Comparison of ENCODE assay signal across 23 cellular contexts in the genomic region with DNA sequence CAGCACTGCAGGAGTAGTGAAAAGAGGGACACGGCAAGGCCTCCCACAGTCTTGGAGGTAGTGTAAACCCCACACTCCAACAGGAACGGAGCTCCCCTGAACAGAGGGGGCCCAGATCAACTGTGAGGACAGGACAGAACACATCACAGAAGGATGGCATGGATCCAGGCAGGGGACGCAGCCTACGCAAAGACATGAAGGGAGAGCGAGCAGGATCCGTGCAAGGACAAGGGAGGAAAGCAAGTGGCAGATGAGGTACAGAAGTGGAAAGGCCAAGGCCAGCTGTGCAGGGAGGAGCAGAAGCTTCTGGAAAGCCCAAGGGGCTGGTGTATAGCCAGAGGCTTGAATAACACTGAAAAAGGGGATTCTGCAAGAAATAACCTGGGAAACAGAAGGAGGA.
DNase-seq lines count a peak whose midpoint lies in the region; ATAC-seq, FAIRE-seq and TF ChIP-seq lines count a peak whose summit lies in the region.
"Had no signal": no experiment of that assay in that cellular context is flagged by ENCODE, and none has a peak within 500 bp of the region (broad histone marks: within the 10 kb centered on the region; RNA-seq: fewer than 3 reads in every experiment).

No MANE protein-coding gene starts in this region.

- no peaks in the 10 kb centered on the region for H3K9me2 ChIP-seq in OCI-LY7 (ENCODE audit: insufficient read depth, low read length)

- H3K27ac ChIP-seq in OCI-LY7 (ENCODE audit: low read depth, low read length, poor library complexity, severe bottlenecking) (peak overlapping the region; percentile 2), WERI-Rb-1 (no peak overlapping the region), colonic mucosa (no peak overlapping the region)
- H3K27ac ChIP-seq: epithelial cell of prostate, neutrophil, Peyer's patch, SJSA1, skin epidermis had no signal

- no TSS peak for BruUV-seq in OCI-LY7 (replicated peaks; lab: Mats Ljungman, UMichigan)

- CTCF ChIA-PET in OCI-LY7 (lab: Charles Lee; ENCODE audit: unreplicated experiment), result no interaction called here

- peaks cover 4% of the 10 kb centered on the region for H3K36me3 Mint-ChIP-seq in nephron (ENCODE audit: low read depth)
- H3K36me3 Mint-ChIP-seq: T-cell had no signal

- no peaks in the 10 kb centered on the region for H3K9me3 Mint-ChIP-seq in nephron
- H3K9me3 Mint-ChIP-seq: activated naive CD4-positive, alpha-beta T cell treated with anti-CD3 and anti-CD28 coated beads for 36 hours; stimulated activated naive CD8-positive, alpha-beta T cell treated with anti-CD3 and anti-CD28 coated beads, Interleukin-15, Interleukin-2, amounts not matched to agents 100 ng/mL and 50 ng/mL, for 24 hours; T-cell had no signal

- no peak for FAIRE-seq in GM19239 (lab: Jason Lieb, UNC)
- FAIRE-seq: A204.1, HTR-8/SVneo had no signal

- DNase-seq in Right ventricle myocardium inferior (ENCODE audit: missing footprints), result no peak
- DNase-seq in Right ventricle myocardium superior, result no peak
- no peak for DNase-seq in OCI-LY7 (ENCODE audit: low spot score)
- no peak for DNase-seq in GM19239 (ENCODE audit: insufficient read length, low spot score)
- DNase-seq in WERI-Rb-1, result no peak
- no peak for DNase-seq in colonic mucosa
- DNase-seq in COLO668 (lab: John Stamatoyannopoulos, UW; ENCODE audit: unreplicated experiment), result no peak
- DNase-seq: activated CD4-positive, alpha-beta T cell treated with anti-CD3 and anti-CD28 coated beads, Interleukin-2, amount 50 U/mL, for 4 hours; activated naive CD4-positive, alpha-beta T cell treated with anti-CD3 and anti-CD28 coated beads for 36 hours; amniotic stem cell; Karpas-422; NCI-H510A; Peyer's patch; T-cell had no signal

- intact Hi-C loops in Right ventricle myocardium inferior (cut with DNase I) (no loop called here), Right ventricle myocardium superior (cut with DNase I) (no loop called here), OCI-LY7 (cut with micrococcal nuclease; ENCODE audit: unreplicated experiment) (no loop called here), colonic mucosa (cut with DNase I) (no loop called here)

- H3K9me3 ChIP-seq in OCI-LY7 (ENCODE audit: low read length) (no peaks in the 10 kb centered on the region), WERI-Rb-1 (ENCODE audit: severe bottlenecking) (no peaks in the 10 kb centered on the region), colonic mucosa (no peaks in the 10 kb centered on the region)
- H3K9me3 ChIP-seq: neutrophil, Peyer's patch, SJSA1 had no signal

- peaks cover 65% of the 10 kb centered on the region for H3K4me1 Mint-ChIP-seq in nephron
- H3K4me1 Mint-ChIP-seq: T-cell had no signal

- H3K27me3 ChIP-seq in WERI-Rb-1 (ENCODE audit: insufficient read depth, low read depth, severe bottlenecking) (no peaks in the 10 kb centered on the region), colonic mucosa (no peaks in the 10 kb centered on the region)
- H3K27me3 ChIP-seq: neutrophil, Peyer's patch, SJSA1 had no signal

- H3K36me3 ChIP-seq in OCI-LY7 (ENCODE audit: insufficient read depth, low read length), result no peaks in the 10 kb centered on the region
- no peaks in the 10 kb centered on the region for H3K36me3 ChIP-seq in WERI-Rb-1
- H3K36me3 ChIP-seq in colonic mucosa, result no peaks in the 10 kb centered on the region
- H3K36me3 ChIP-seq: neutrophil, Peyer's patch, SJSA1 had no signal

- no peak for TF ChIP-seq CTCF in OCI-LY7 (conservative IDR thresholded peaks at IDR 0.05; ENCODE audit: low read length)
- no peak for TF ChIP-seq CTCF in nephron (IDR thresholded peaks at IDR 0.05; ENCODE audit: unreplicated experiment in 3 of 3)
- TF ChIP-seq CTCF in WERI-Rb-1 (IDR thresholded peaks at IDR 0.05; ENCODE audit: low read depth, low read length), result no peak
- no peak for TF ChIP-seq CTCF in colonic mucosa (IDR thresholded peaks at IDR 0.05)

- no peaks in the 10 kb centered on the region for H3K27me3 Mint-ChIP-seq in nephron (ENCODE audit: low read depth)
- H3K27me3 Mint-ChIP-seq: stimulated activated naive CD8-positive, alpha-beta T cell treated with anti-CD3 and anti-CD28 coated beads, Interleukin-15, Interleukin-2, amounts not matched to agents 100 ng/mL and 50 ng/mL, for 24 hours; T-cell had no signal

- H3K4me1 ChIP-seq in OCI-LY7 (ENCODE audit: insufficient read depth, low read length, poor library complexity, severe bottlenecking), result peaks cover 67% of the 10 kb centered on the region
- no peaks in the 10 kb centered on the region for H3K4me1 ChIP-seq in colonic mucosa
- H3K4me1 ChIP-seq: Peyer's patch had no signal

- H3K4me3 ChIP-seq in OCI-LY7 (ENCODE audit: low read depth, low read length, poor library complexity, severe bottlenecking) (no peak overlapping the region), WERI-Rb-1 (ENCODE audit: low read depth, low read length) (no peak overlapping the region), colonic mucosa (no peak overlapping the region)
- H3K4me3 ChIP-seq: Peyer's patch, SJSA1, skin epidermis had no signal

- H3K9ac ChIP-seq in colonic mucosa (ENCODE audit: low read depth in 2 of 2, low read length in 2 of 2), result no peak overlapping the region

- H2AFZ ChIP-seq in OCI-LY7 (ENCODE audit: low read length), result peak overlapping the region; percentile 69; the same call in 1 of the 2 replicates

- peak; percentile 9 for ATAC-seq in Right ventricle myocardium inferior
- ATAC-seq in Right ventricle myocardium superior (ENCODE audit: poor library complexity), result no peak
- ATAC-seq: HCT116, T-cell had no signal

- no peaks in the 10 kb centered on the region for H4K20me1 ChIP-seq in OCI-LY7 (ENCODE audit: insufficient read depth, low read length)

- peak overlapping the region in 2 of 3 experiments; percentile 7 to 57 for H3K4me3 Mint-ChIP-seq in nephron
- H3K4me3 Mint-ChIP-seq: activated naive CD4-positive, alpha-beta T cell treated with anti-CD3 and anti-CD28 coated beads for 36 hours; stimulated activated naive CD8-positive, alpha-beta T cell treated with anti-CD3 and anti-CD28 coated beads, Interleukin-15, Interleukin-2, amounts not matched to agents 100 ng/mL and 50 ng/mL, for 24 hours; T-cell had no signal

- POLR2A ChIA-PET in OCI-LY7 (lab: Charles Lee), result interaction anchor here (1.3 to 2.0 kb wide), 3 partner anchors 17 to 78 kb away, joined by 4 to 11 read pairs (median 6); no protein-coding TSS in a partner anchor

- H3K27ac Mint-ChIP-seq in nephron, result peak overlapping the region; percentile 88 to 96 (median 95)
- H3K27ac Mint-ChIP-seq: activated naive CD4-positive, alpha-beta T cell treated with anti-CD3 and anti-CD28 coated beads for 36 hours; stimulated activated naive CD8-positive, alpha-beta T cell treated with anti-CD3 and anti-CD28 coated beads, Interleukin-15, Interleukin-2, amounts not matched to agents 100 ng/mL and 50 ng/mL, for 24 hours; T-cell had no signal

- peak overlapping the region; percentile 69 for H3K4me2 ChIP-seq in OCI-LY7 (ENCODE audit: low read length)

- H3K79me2 ChIP-seq in OCI-LY7 (ENCODE audit: insufficient read depth, low read depth, low read length), result peaks cover 3% of the 10 kb centered on the region; the same call in 1 of the 2 replicates
